In genomic region chr9:72292874-72293607, GRCh38 we compare ENCODE assay signal across 10 cellular contexts.
DNase-seq lines count a peak whose midpoint lies in the region; ATAC-seq, FAIRE-seq and TF ChIP-seq lines count a peak whose summit lies in the region.
"Had no signal": no experiment of that assay in that cellular context is flagged by ENCODE, and none has a peak within 500 bp of the region (broad histone marks: within the 10 kb centered on the region; RNA-seq: fewer than 3 reads in every experiment).

No MANE protein-coding gene starts in this region.

- H3K27ac ChIP-seq in GM23248 (no peak overlapping the region), endothelial cell of umbilical vein (ENCODE audit: insufficient read depth, low read depth, low read length) (no peak overlapping the region)

- DNase-seq in GM23248: peak; percentile 62
- DNase-seq in NCI-H226: peak; percentile 78
- DNase-seq in endothelial cell of umbilical vein (ENCODE audit: low read depth, low spot score): peak; percentile 40
- DNase-seq in renal cortical epithelial cell (ENCODE audit: low read depth): peak; percentile 97
- DNase-seq in activated T-cell treated with anti-CD3 and anti-CD28 coated beads, Interleukin-2, amount 50 U/mL, for 1 hour: no peak
- DNase-seq in RPMI8226: no peak
- no peak for DNase-seq in activated naive CD4-positive, alpha-beta T cell treated with anti-CD3 and anti-CD28 coated beads, Interleukin-2, amount 50 U/mL, for 72 hours (ENCODE audit: low spot score in 2 of 2)
- DNase-seq: activated CD4-positive, CD25-positive, alpha-beta regulatory T cell had no signal

- H3K36me3 Mint-ChIP-seq in activated naive CD4-positive, alpha-beta T cell treated with anti-CD3 and anti-CD28 coated beads, Interleukin-2, amount 50 U/mL, for 72 hours: no peaks in the 10 kb centered on the region

- no peak overlapping the region for H3K27ac Mint-ChIP-seq in activated naive CD4-positive, alpha-beta T cell treated with anti-CD3 and anti-CD28 coated beads, Interleukin-2, amount 50 U/mL, for 72 hours
- H3K27ac Mint-ChIP-seq: stimulated activated naive CD8-positive, alpha-beta T cell treated with anti-CD3 and anti-CD28 coated beads, Interleukin-15, Interleukin-2, amounts not matched to agents 100 ng/mL and 50 ng/mL, for 24 hours had no signal

- FAIRE-seq in endothelial cell of umbilical vein (lab: Jason Lieb, UNC): no peak

- BruUV-seq in endothelial cell of umbilical vein (replicated peaks; lab: Mats Ljungman, UMichigan): no TSS peak

- H3K9me3 ChIP-seq in GM23248 (ENCODE audit: low read depth): no peaks in the 10 kb centered on the region
- H3K9me3 ChIP-seq in endothelial cell of umbilical vein (replicated peaks; ENCODE audit: control insufficient read depth, insufficient read depth, low read length): no peaks in the 10 kb centered on the region

- intact Hi-C loops in endothelial cell of umbilical vein (cut with micrococcal nuclease): loop anchor here (1.0 to 5.0 kb wide), 5 partner anchors 72 to 529 kb away; partner anchors contain the start of gene ZFAND5

- H3K9ac ChIP-seq in GM23248 (no peak overlapping the region), endothelial cell of umbilical vein (replicated peaks; ENCODE audit: extremely low read depth, insufficient read depth, low read length) (no peak overlapping the region)

- no peak for TF ChIP-seq POLR2A in endothelial cell of umbilical vein (IDR thresholded peaks at IDR 0.05; ENCODE audit: low read depth, low read length)

- WGBS in GM23248 (ENCODE audit: low coverage in 1 of 2, low lambda C conversion rate in 2 of 2, missing lambda C conversion rate in 2 of 2), 2 experiments: 59 to 64% methylated on average over 5 of the region's 5 CpGs

- H3K4me3 ChIP-seq in GM23248 (no peak overlapping the region), endothelial cell of umbilical vein (replicated peaks in 1 of 3; ENCODE audit: insufficient read depth in 1 of 3, low read depth in 1 of 3, low read length in 3 of 3) (no peak overlapping the region)

- H3K4me1 ChIP-seq in GM23248 (ENCODE audit: insufficient read depth): peaks cover 11% of the 10 kb centered on the region; the same call in 1 of the 2 replicates
- no peaks in the 10 kb centered on the region for H3K4me1 ChIP-seq in endothelial cell of umbilical vein (ENCODE audit: control insufficient read depth, extremely low read depth, insufficient read depth, low read length)

- H3K9me2 ChIP-seq in GM23248 (ENCODE audit: insufficient read depth): no peaks in the 10 kb centered on the region

- peak overlapping the region; percentile 79 for H3K4me2 ChIP-seq in GM23248 (ENCODE audit: unreplicated experiment)
- no peak overlapping the region for H3K4me2 ChIP-seq in endothelial cell of umbilical vein (ENCODE audit: insufficient read depth, low read length)

- no peaks in the 10 kb centered on the region for H3K9me3 Mint-ChIP-seq in activated naive CD4-positive, alpha-beta T cell treated with anti-CD3 and anti-CD28 coated beads, Interleukin-2, amount 50 U/mL, for 72 hours
- H3K9me3 Mint-ChIP-seq: stimulated activated naive CD8-positive, alpha-beta T cell treated with anti-CD3 and anti-CD28 coated beads, Interleukin-15, Interleukin-2, amounts not matched to agents 100 ng/mL and 50 ng/mL, for 24 hours had no signal

- TF ChIP-seq CTCF in endothelial cell of umbilical vein (IDR thresholded peaks at IDR 0.05; ENCODE audit: extremely low read depth in 1 of 2, insufficient read depth in 1 of 2, low read depth in 1 of 2, low read length in 2 of 2): no peak

- H3K36me3 ChIP-seq in GM23248 (ENCODE audit: low read depth): no peaks in the 10 kb centered on the region
- H3K36me3 ChIP-seq in endothelial cell of umbilical vein (ENCODE audit: control insufficient read depth in 2 of 2, extremely low read depth in 1 of 2, insufficient read depth in 2 of 2, low read length in 2 of 2): no peaks in the 10 kb centered on the region

- no peaks in the 10 kb centered on the region for H3K9me1 ChIP-seq in endothelial cell of umbilical vein (replicated peaks; ENCODE audit: control insufficient read depth, extremely low read depth, insufficient read depth, low read length)

- H3K27me3 ChIP-seq in GM23248 (replicated peaks; ENCODE audit: insufficient read depth): no peaks in the 10 kb centered on the region
- peaks cover 2% of the 10 kb centered on the region in 2 experiments for H3K27me3 ChIP-seq in endothelial cell of umbilical vein (ENCODE audit: control insufficient read depth in 2 of 2, insufficient read depth in 2 of 2, low read length in 2 of 2)

- dilution Hi-C loops in endothelial cell of umbilical vein (cut with MboI; ENCODE audit: extremely low pct_ligation_motif_present, low sequenced_read_pairs): no loop called here

- in situ Hi-C loops in GM23248 (cut with MboI): loop anchor here (25.0 kb wide), 1 partner anchor 744 kb away; no protein-coding TSS in a partner anchor

- POLR2A ChIA-PET in endothelial cell of umbilical vein (lab: Charles Lee): no interaction called here

- CTCF ChIA-PET in endothelial cell of umbilical vein (lab: Charles Lee): interaction anchor here (0.6 to 7.0 kb wide), 26 partner anchors 12 to 533 kb away, joined by 3 to 73 read pairs (median 6); no protein-coding TSS in a partner anchor

- H3K79me2 ChIP-seq in GM23248 (ENCODE audit: insufficient read depth) (no peaks in the 10 kb centered on the region), endothelial cell of umbilical vein (ENCODE audit: control insufficient read depth, insufficient read depth, low read length) (no peaks in the 10 kb centered on the region)

- H2AFZ ChIP-seq in GM23248: peak overlapping the region; percentile 50; the same call in 1 of the 2 replicates
- no peak overlapping the region for H2AFZ ChIP-seq in endothelial cell of umbilical vein (ENCODE audit: low read depth, low read length)

- ATAC-seq in activated naive CD4-positive, alpha-beta T cell treated with anti-CD3 and anti-CD28 coated beads, Interleukin-2, amount 50 U/mL, for 72 hours: no peak
- ATAC-seq in GM19397 (IDR thresholded peaks at IDR 0.05; ENCODE audit: unreplicated experiment): no peak

- H3F3A ChIP-seq in GM23248 (ENCODE audit: insufficient read depth): peaks cover 10% of the 10 kb centered on the region; the same call in 1 of the 2 replicates

- no peaks in the 10 kb centered on the region for H4K20me1 ChIP-seq in GM23248 (ENCODE audit: insufficient read depth)
- no peaks in the 10 kb centered on the region for H4K20me1 ChIP-seq in endothelial cell of umbilical vein (replicated peaks; ENCODE audit: control insufficient read depth, extremely low read depth, insufficient read depth, low read length)

TF ChIP-seq in endothelial cell of umbilical vein, 7 proteins besides CTCF, POLR2A, EP300 and RAD21:
- TF ChIP-seq GATA2 (IDR thresholded peaks at IDR 0.05; ENCODE audit: insufficient read depth, insufficient read length, low read depth, low read length): no peak
- no peak for TF ChIP-seq EZH2 (IDR thresholded peaks at IDR 0.05; ENCODE audit: borderline replicate concordance, low read depth, low read length, severe bottlenecking)
- no peak for TF ChIP-seq FOS (IDR thresholded peaks at IDR 0.05; ENCODE audit: borderline replicate concordance, insufficient read depth, low read length)
- TF ChIP-seq, protein P1, sequence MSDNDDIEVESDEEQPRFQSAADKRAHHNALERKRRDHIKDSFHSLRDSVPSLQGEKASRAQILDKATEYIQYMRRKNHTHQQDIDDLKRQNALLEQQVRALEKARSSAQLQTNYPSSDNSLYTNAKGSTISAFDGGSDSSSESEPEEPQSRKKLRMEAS (IDR thresholded peaks at IDR 0.05; ENCODE audit: insufficient read depth, insufficient read length): no peak
- no peak for TF ChIP-seq POLR2AphosphoS5 (IDR thresholded peaks at IDR 0.05; ENCODE audit: insufficient read depth, low read depth, low read length)
- no peak for TF ChIP-seq JUN (IDR thresholded peaks at IDR 0.05; ENCODE audit: borderline replicate concordance, insufficient read depth, insufficient read length, low read depth)

Comparison
In these comparisons a context has a peak if more than half of its experiments do, and no peak if none do; other contexts are left out.
1. DNase-seq: peak in GM23248 (single experiment), NCI-H226 (single experiment), endothelial cell of umbilical vein (single experiment) and renal cortical epithelial cell (single experiment); none in activated T-cell treated with anti-CD3 and anti-CD28 coated beads, Interleukin-2, amount 50 U/mL, for 1 hour (single experiment), RPMI8226 (single experiment) and activated naive CD4-positive, alpha-beta T cell treated with anti-CD3 and anti-CD28 coated beads, Interleukin-2, amount 50 U/mL, for 72 hours (0 of 2).